16 cellular contexts compared by ENCODE assay signal in the genomic region with DNA sequence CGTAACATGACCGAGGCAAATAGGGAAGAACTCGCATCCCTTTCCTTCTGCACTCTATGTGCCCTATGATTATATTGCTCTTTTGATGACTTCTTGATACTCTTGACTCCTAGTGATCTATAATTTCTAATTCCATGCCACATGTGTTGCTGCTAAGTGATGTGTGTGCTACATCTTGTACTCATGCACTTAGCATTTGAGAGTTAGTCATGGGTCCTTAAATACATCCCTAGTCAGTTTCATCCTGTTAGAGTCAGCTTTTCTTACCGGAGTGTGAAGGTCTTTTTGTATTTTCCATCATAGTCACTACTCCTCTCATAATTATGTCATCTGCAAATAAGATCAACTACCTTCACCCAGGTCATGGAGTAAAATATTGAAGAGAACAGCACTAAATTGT. TPM values are rescaled to one million over a fixed set of nuclear protein-coding genes. Genes with fewer than 3 reads are reported as not detected.
DNase-seq lines count a peak whose midpoint lies in the region; ATAC-seq and TF ChIP-seq lines count a peak whose summit lies in the region.
"Had no signal": no experiment of that assay in that cellular context is flagged by ENCODE, and none has a peak within 500 bp of the region (broad histone marks: within the 10 kb centered on the region; RNA-seq: fewer than 3 reads in every experiment).

No MANE protein-coding gene starts in this region.

- H3K36me3 ChIP-seq in upper lobe of right lung, result no peaks in the 10 kb centered on the region
- H3K36me3 ChIP-seq: HAP-1 had no signal

- TF ChIP-seq CTCF in foreskin fibroblast (IDR thresholded peaks at IDR 0.05; ENCODE audit: low read depth, low read length) (no peak), upper lobe of right lung (IDR thresholded peaks at IDR 0.05) (no peak)

- H3K4me3 Mint-ChIP-seq in activated naive CD8-positive, alpha-beta T cell treated with anti-CD3 and anti-CD28 coated beads, Interleukin-2, amount 50 U/mL, for 24 hours, result no peak overlapping the region
- H3K4me3 Mint-ChIP-seq: CD14-positive monocyte; CD8-positive, alpha-beta T cell; HFFc6 had no signal

- no peak for ATAC-seq in GM21367 (IDR thresholded peaks at IDR 0.05; ENCODE audit: unreplicated experiment)
- no peak for ATAC-seq in upper lobe of right lung
- ATAC-seq in activated naive CD8-positive, alpha-beta T cell treated with anti-CD3 and anti-CD28 coated beads, Interleukin-2, amount 50 U/mL, for 24 hours, result no peak
- ATAC-seq: CD8-positive, alpha-beta T cell; HepG2 had no signal

- H3K4me3 ChIP-seq in foreskin fibroblast (ENCODE audit: low read depth in 1 of 2, low read length in 2 of 2) (no peak overlapping the region), upper lobe of right lung (no peak overlapping the region)
- H3K4me3 ChIP-seq: HAP-1 had no signal

- no peak overlapping the region for H3K27ac Mint-ChIP-seq in activated naive CD8-positive, alpha-beta T cell treated with anti-CD3 and anti-CD28 coated beads, Interleukin-2, amount 50 U/mL, for 24 hours
- H3K27ac Mint-ChIP-seq: CD14-positive monocyte; CD8-positive, alpha-beta T cell; HFFc6 had no signal

- intact Hi-C loops in upper lobe of right lung (cut with DNase I), result no loop called here

- H3K9me3 ChIP-seq in upper lobe of right lung, result no peaks in the 10 kb centered on the region
- H3K9me3 ChIP-seq: HAP-1 had no signal

- H3K27me3 Mint-ChIP-seq in activated naive CD8-positive, alpha-beta T cell treated with anti-CD3 and anti-CD28 coated beads, Interleukin-2, amount 50 U/mL, for 24 hours, result no peaks in the 10 kb centered on the region

- H3K4me1 Mint-ChIP-seq in activated naive CD8-positive, alpha-beta T cell treated with anti-CD3 and anti-CD28 coated beads, Interleukin-2, amount 50 U/mL, for 24 hours, result peaks cover 6% of the 10 kb centered on the region

- no peaks in the 10 kb centered on the region for H3K36me3 Mint-ChIP-seq in activated naive CD8-positive, alpha-beta T cell treated with anti-CD3 and anti-CD28 coated beads, Interleukin-2, amount 50 U/mL, for 24 hours (ENCODE audit: low read depth)
- H3K36me3 Mint-ChIP-seq: CD8-positive, alpha-beta T cell had no signal

- H3K27me3 ChIP-seq in upper lobe of right lung, result no peaks in the 10 kb centered on the region

- H3K9me3 Mint-ChIP-seq in activated naive CD8-positive, alpha-beta T cell treated with anti-CD3 and anti-CD28 coated beads, Interleukin-2, amount 50 U/mL, for 24 hours, result no peaks in the 10 kb centered on the region
- H3K9me3 Mint-ChIP-seq: CD14-positive monocyte; CD8-positive, alpha-beta T cell; HFFc6 had no signal

- DNase-seq in EL (peak; percentile 19), RKO (ENCODE audit: low spot score) (peak; percentile 9), foreskin fibroblast (peak; percentile 63 to 79), AG08396 (ENCODE audit: low spot score) (no peak), upper lobe of right lung (no peak)
- DNase-seq in activated naive CD8-positive, alpha-beta T cell treated with anti-CD3 and anti-CD28 coated beads, Interleukin-2, amount 50 U/mL, for 24 hours, result no peak
- DNase-seq: CD8-positive, alpha-beta T cell; COR-L47; DMS153; DMS79 treated with DMSO at 0.1 percent for 48 hours; HFFc6 had no signal

- no peaks in the 10 kb centered on the region for H3K4me1 ChIP-seq in upper lobe of right lung

- H3K27ac ChIP-seq in upper lobe of right lung, result no peak overlapping the region

RNA-seq across cellular contexts. Expression of a gene that starts 30.3 kb away (rescaled TPM):
- total RNA-seq in upper lobe of right lung, result not detected
- total RNA-seq: CD8-positive, alpha-beta T cell; H1; HepG2; HFFc6 had no signal

Comparison
In these comparisons a context has a peak if more than half of its experiments do, and no peak if none do; other contexts are left out.
1. DNase-seq: peak in EL (single experiment), RKO (single experiment) and foreskin fibroblast (2 of 2); none in AG08396 (single experiment), upper lobe of right lung (single experiment) and activated naive CD8-positive, alpha-beta T cell treated with anti-CD3 and anti-CD28 coated beads, Interleukin-2, amount 50 U/mL, for 24 hours (single experiment).